16 cellular contexts compared by ENCODE assay signal in the genomic region with DNA sequence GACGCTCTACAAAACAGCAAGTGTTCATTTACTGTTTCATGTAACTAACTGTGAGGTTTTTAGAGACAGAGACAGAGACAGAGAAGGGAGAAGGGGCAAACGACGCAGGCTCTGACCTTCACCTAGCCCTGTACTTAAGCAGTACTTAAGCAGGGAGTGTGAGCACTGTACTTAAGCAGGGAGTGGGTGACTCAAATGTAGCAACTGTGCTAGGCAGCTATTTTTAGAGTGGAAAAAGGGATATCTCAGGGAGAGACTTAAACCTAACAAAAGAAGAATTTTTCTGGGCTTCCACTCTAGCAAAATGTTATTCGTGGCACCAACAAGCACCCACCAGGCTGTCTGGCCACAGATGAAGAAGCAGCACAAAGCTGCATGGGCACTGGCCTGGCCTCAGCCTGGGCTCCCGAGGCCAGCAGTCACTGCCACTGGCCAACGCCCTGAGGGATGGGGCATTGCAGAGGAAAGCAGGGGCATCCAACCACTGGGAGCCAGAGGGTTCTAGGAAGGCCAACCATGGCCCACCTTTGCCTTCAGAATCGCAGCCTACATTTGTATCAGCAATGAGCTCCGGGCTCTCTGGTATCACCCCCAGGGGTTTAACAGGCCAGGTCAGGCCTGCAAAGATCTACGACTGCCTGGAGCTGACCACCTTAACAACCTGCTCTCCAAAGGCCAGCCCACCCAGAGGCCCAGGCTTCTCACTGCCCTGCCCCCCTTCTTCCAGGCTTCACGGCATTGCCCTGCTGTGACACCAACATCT.
DNase-seq lines count a peak whose midpoint lies in the region; ATAC-seq, FAIRE-seq and TF ChIP-seq lines count a peak whose summit lies in the region.
"Had no signal": no experiment of that assay in that cellular context is flagged by ENCODE, and none has a peak within 500 bp of the region (broad histone marks: within the 10 kb centered on the region; RNA-seq: fewer than 3 reads in every experiment).

No MANE protein-coding gene starts in this region.

- BruUV-seq in K562 (replicated peaks; lab: Mats Ljungman, UMichigan) = no TSS peak

- H2AFZ ChIP-seq in K562 (ENCODE audit: low read depth, low read length) (0 out of 2 replicates have a peak overlapping the region, but pooled peaks have one; percentile 63), osteoblast (ENCODE audit: low read length) (no peak overlapping the region)

- TF ChIP-seq RAD21 in K562 (CRISPR knock-in tag; conservative IDR thresholded peaks at IDR 0.05 in 1 of 2, IDR thresholded peaks at IDR 0.05 in 1 of 2) = no peak

- H4K20me1 ChIP-seq in K562 (replicated peaks; ENCODE audit: control insufficient read depth, insufficient read depth, low read length) = no peaks in the 10 kb centered on the region
- H4K20me1 ChIP-seq in osteoblast (ENCODE audit: insufficient read depth, low read length) = no peaks in the 10 kb centered on the region

- CTCF ChIA-PET in K562 (lab: Yijun Ruan, JAX; ENCODE audit: low intra/inter-chr PET ratio) = no interaction called here

- DNase-seq in AG20443 (ENCODE audit: low spot score) (peak; percentile 42), K562 (ENCODE audit: extremely low read depth in 1 of 4, low spot score in 3 of 4) (no peak), left ventricle myocardium inferior (no peak), osteoblast (ENCODE audit: insufficient read length, low spot score, missing footprints) (peak; percentile 88), amygdala (lab: John Stamatoyannopoulos, UW) (no peak), NOMO-1 treated with dmso at 0.1 percent for 144 hours (lab: John Stamatoyannopoulos, UW; ENCODE audit: unreplicated experiment) (no peak), NCI-H1417 treated with DMSO at 0.1 percent for 48 hours (lab: John Stamatoyannopoulos, UW) (no peak)
- DNase-seq: activated gamma-delta T cell; MM.1S; NCI-H446; small intestine; stimulated activated CD4-positive, alpha-beta T cell treated with anti-CD3 and anti-CD28 coated beads, Interleukin-4, amount 100 ng/mL, for 4 hours had no signal

- H3K27me3 ChIP-seq in K562 (ENCODE audit: control insufficient read depth in 2 of 2, insufficient read depth in 2 of 2, low read length in 2 of 2) = peaks cover 0 to 17% of the 10 kb centered on the region in 2 experiments; a peak in 3 of 5 replicates
- H3K27me3 ChIP-seq in left ventricle myocardium inferior (ENCODE audit: low read depth) = no peaks in the 10 kb centered on the region
- H3K27me3 ChIP-seq in osteoblast (ENCODE audit: insufficient read depth, low read length) = peaks cover 3% of the 10 kb centered on the region
- H3K27me3 ChIP-seq: gastroesophageal sphincter, suprapubic skin had no signal

- in situ Hi-C loops in K562 (cut with MboI) = no loop called here

- WGBS in K562 (ENCODE audit: insufficient coverage, low coverage, missing lambda C conversion rate) = 17% methylated on average over 10 of the region's 10 CpGs

- ATAC-seq in K562 (no peak; the same call in 2 of the 3 replicates), GM18858 (IDR thresholded peaks at IDR 0.05; ENCODE audit: unreplicated experiment) (no peak)
- ATAC-seq: gastroesophageal sphincter had no signal

- H3K36me3 ChIP-seq in K562 (ENCODE audit: control insufficient read depth, insufficient read depth, low read length) (no peaks in the 10 kb centered on the region), left ventricle myocardium inferior (no peaks in the 10 kb centered on the region), osteoblast (ENCODE audit: insufficient read depth, low read length) (no peaks in the 10 kb centered on the region)
- H3K36me3 ChIP-seq: gastroesophageal sphincter, suprapubic skin had no signal

- FAIRE-seq in K562 (lab: Jason Lieb, UNC) = no peak
- FAIRE-seq: A549, small intestine had no signal

- H3K79me2 ChIP-seq in K562 (ENCODE audit: control insufficient read depth, insufficient read depth, low read length) (no peaks in the 10 kb centered on the region), osteoblast (ENCODE audit: insufficient read depth, low read length) (no peaks in the 10 kb centered on the region)

- H3K4me2 ChIP-seq in K562 (ENCODE audit: insufficient read depth, low read length) = no peak overlapping the region
- H3K4me2 ChIP-seq in osteoblast (ENCODE audit: insufficient read depth, low read length) = no peak overlapping the region
- H3K4me2 ChIP-seq: A549 had no signal

- no peak overlapping the region for H3K4me3 ChIP-seq in K562
- no peak overlapping the region for H3K4me3 ChIP-seq in left ventricle myocardium inferior
- no peak overlapping the region for H3K4me3 ChIP-seq in osteoblast (ENCODE audit: insufficient read depth, low read length)
- H3K4me3 ChIP-seq: A549, gastroesophageal sphincter, suprapubic skin had no signal

- intact Hi-C loops in K562 (cut with micrococcal nuclease) (loop anchor here (10.0 kb wide), 1 partner anchor 117 kb away; no protein-coding TSS in a partner anchor), left ventricle myocardium inferior (cut with micrococcal nuclease) (no loop called here)

- TF ChIP-seq CTCF in K562 (IDR thresholded peaks at IDR 0.05 in 2 of 3, conservative IDR thresholded peaks at IDR 0.05 in 1 of 3; ENCODE audit: insufficient read depth in 2 of 3, low read depth in 1 of 3, low read length in 3 of 3) = no peak
- TF ChIP-seq CTCF in left ventricle myocardium inferior (IDR thresholded peaks at IDR 0.05; ENCODE audit: borderline replicate concordance) = no peak
- no peak for TF ChIP-seq CTCF in osteoblast (IDR thresholded peaks at IDR 0.05; ENCODE audit: extremely low read depth, low read depth, low read length)

- H3K9me3 ChIP-seq in K562 (replicated peaks; ENCODE audit: control insufficient read depth, insufficient read depth, low read depth, low read length) (no peaks in the 10 kb centered on the region), left ventricle myocardium inferior (replicated peaks) (no peaks in the 10 kb centered on the region), osteoblast (ENCODE audit: low read depth, low read length) (no peaks in the 10 kb centered on the region)
- H3K9me3 ChIP-seq: A549, gastroesophageal sphincter, suprapubic skin had no signal

- H3K9ac ChIP-seq in K562 (ENCODE audit: insufficient read depth in 1 of 2, low read depth in 2 of 2, low read length in 2 of 2) = no peak overlapping the region

- POLR2A ChIA-PET in K562 (lab: Yijun Ruan, JAX) = interaction anchor here (0.6 kb wide), 1 partner anchor 1260 kb away, joined by 3 read pairs; no protein-coding TSS in a partner anchor

- TF ChIP-seq EP300 in K562 (IDR thresholded peaks at IDR 0.05; ENCODE audit: low read length) = no peak

- H3K27ac ChIP-seq in K562 (ENCODE audit: extremely low read depth, low read depth, low read length) = no peak overlapping the region
- peak overlapping the region; percentile 30 for H3K27ac ChIP-seq in left ventricle myocardium inferior (replicated peaks)
- H3K27ac ChIP-seq in osteoblast (ENCODE audit: low read depth, low read length) = no peak overlapping the region
- H3K27ac ChIP-seq: suprapubic skin had no signal

- TF ChIP-seq POLR2A in K562 (conservative IDR thresholded peaks at IDR 0.05) = no peak

- no peaks in the 10 kb centered on the region for H3K9me1 ChIP-seq in K562 (ENCODE audit: control insufficient read depth, insufficient read depth, low read length)

- H3K4me1 ChIP-seq in K562 (replicated peaks in 1 of 2; ENCODE audit: control insufficient read depth in 2 of 2, insufficient read depth in 2 of 2, low read length in 2 of 2) (no peaks in the 10 kb centered on the region), left ventricle myocardium inferior (peaks cover 24% of the 10 kb centered on the region), osteoblast (ENCODE audit: insufficient read depth, low read length) (peaks cover 8% of the 10 kb centered on the region)
- H3K4me1 ChIP-seq: A549, suprapubic skin had no signal

TF ChIP-seq in K562, 482 proteins besides CTCF, POLR2A, EP300 and RAD21:
- no peak for TF ChIP-seq NR2C2 (CRISPR knock-in tag; IDR thresholded peaks at IDR 0.05)
- TF ChIP-seq NR2C2 (tag; IDR thresholded peaks at IDR 0.05) = no peak
- TF ChIP-seq ELF1 (tag; IDR thresholded peaks at IDR 0.05) = no peak
- TF ChIP-seq CREM (IDR thresholded peaks at IDR 0.05; ENCODE audit: low read depth) = no peak
- no peak for TF ChIP-seq MEF2A (IDR thresholded peaks at IDR 0.05; ENCODE audit: control insufficient read depth, low read depth, low read length)
- TF ChIP-seq ZZZ3 (IDR thresholded peaks at IDR 0.05) = no peak
- TF ChIP-seq RB1 (IDR thresholded peaks at IDR 0.05; ENCODE audit: low read depth) = no peak
- no peak for TF ChIP-seq E4F1 (CRISPR knock-in tag; IDR thresholded peaks at IDR 0.05; ENCODE audit: borderline replicate concordance)
- TF ChIP-seq KHSRP (IDR thresholded peaks at IDR 0.05) = no peak
- TF ChIP-seq ZNF133 (CRISPR knock-in tag; IDR thresholded peaks at IDR 0.05) = no peak
- TF ChIP-seq, protein P1, sequence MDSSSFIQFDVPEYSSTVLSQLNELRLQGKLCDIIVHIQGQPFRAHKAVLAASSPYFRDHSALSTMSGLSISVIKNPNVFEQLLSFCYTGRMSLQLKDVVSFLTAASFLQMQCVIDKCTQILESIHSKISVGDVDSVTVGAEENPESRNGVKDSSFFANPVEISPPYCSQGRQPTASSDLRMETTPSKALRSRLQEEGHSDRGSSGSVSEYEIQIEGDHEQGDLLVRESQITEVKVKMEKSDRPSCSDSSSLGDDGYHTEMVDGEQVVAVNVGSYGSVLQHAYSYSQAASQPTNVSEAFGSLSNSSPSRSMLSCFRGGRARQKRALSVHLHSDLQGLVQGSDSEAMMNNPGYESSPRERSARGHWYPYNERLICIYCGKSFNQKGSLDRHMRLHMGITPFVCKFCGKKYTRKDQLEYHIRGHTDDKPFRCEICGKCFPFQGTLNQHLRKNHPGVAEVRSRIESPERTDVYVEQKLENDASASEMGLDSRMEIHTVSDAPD (CRISPR knock-in tag; IDR thresholded peaks at IDR 0.05) = no peak

Comparison
In these comparisons a context has a peak if more than half of its experiments do, and no peak if none do; other contexts are left out.
1. DNase-seq: peak in AG20443 (single experiment) and osteoblast (single experiment); none in K562 (0 of 4), left ventricle myocardium inferior (single experiment), amygdala (0 of 56), NOMO-1 treated with dmso at 0.1 percent for 144 hours (single experiment) and NCI-H1417 treated with DMSO at 0.1 percent for 48 hours (single experiment).